ENCODE assay signal across 16 cellular contexts in the genomic region with DNA sequence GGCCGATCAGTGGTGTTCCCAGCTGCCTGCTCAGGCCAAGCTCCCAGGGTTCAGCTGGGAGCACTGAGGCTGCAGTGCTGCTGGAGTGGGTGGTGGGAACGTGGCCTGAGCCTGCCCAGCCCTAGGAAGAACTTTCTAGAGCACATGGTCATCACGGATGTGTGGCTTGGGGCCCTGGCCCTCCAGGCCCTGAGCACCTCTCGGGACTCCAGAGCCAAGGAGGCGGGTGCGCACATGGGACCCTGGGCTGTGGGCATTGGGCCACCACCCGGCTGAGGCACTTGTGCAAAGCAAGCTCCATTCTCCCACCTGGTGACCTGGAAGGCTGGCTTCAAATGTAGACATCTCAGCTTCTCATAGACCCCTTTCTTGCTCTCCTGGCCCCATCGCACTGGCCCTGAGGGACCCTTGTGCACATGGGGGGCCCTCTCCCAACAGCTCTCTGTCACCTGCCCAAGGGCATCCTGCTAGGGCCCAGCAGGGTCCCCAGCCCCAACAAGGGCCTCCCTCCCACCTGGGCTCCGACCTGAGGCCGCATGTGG. TPM values are rescaled to one million over a fixed set of nuclear protein-coding genes. Genes with fewer than 3 reads are reported as not detected.
A peak's percentile ranks its signal among the peaks of the same experiment; 100 is the strongest.
DNase-seq lines count a peak whose midpoint lies in the region; ATAC-seq and TF ChIP-seq lines count a peak whose summit lies in the region.
"Had no signal": no experiment of that assay in that cellular context is flagged by ENCODE, and none has a peak within 500 bp of the region (broad histone marks: within the 10 kb centered on the region; RNA-seq: fewer than 3 reads in every experiment).

No MANE protein-coding gene starts in this region.

- no peaks in the 10 kb centered on the region for H3K9me2 ChIP-seq in GM23248 (ENCODE audit: insufficient read depth)

- H3K9me3 ChIP-seq in BE2C = no peaks in the 10 kb centered on the region
- no peaks in the 10 kb centered on the region for H3K9me3 ChIP-seq in WERI-Rb-1 (ENCODE audit: severe bottlenecking)
- H3K9me3 ChIP-seq in lower lobe of right lung = no peaks in the 10 kb centered on the region
- no peaks in the 10 kb centered on the region for H3K9me3 ChIP-seq in GM23248 (ENCODE audit: low read depth)
- H3K9me3 ChIP-seq: pancreas had no signal

- H4K20me1 ChIP-seq in GM23248 (ENCODE audit: insufficient read depth) = no peaks in the 10 kb centered on the region

- H3K27ac ChIP-seq in WERI-Rb-1 (peak overlapping the region; percentile 39; the same call in 1 of the 2 replicates), lower lobe of right lung (no peak overlapping the region), GM23248 (no peak overlapping the region)
- H3K27ac ChIP-seq: pancreas had no signal

- DNase-seq in BE2C = peak; percentile 11
- peak; percentile 9 for DNase-seq in GM06990 (ENCODE audit: extremely low read depth, insufficient read length)
- DNase-seq in WERI-Rb-1 = no peak
- no peak for DNase-seq in lower lobe of right lung
- no peak for DNase-seq in GM23248
- no peak for DNase-seq in middle frontal gyrus (ENCODE audit: extremely low spot score, low spot score)
- no peak for DNase-seq in C1 segment of cervical spinal cord (lab: John Stamatoyannopoulos, UW)
- DNase-seq in UCSD-AML1 (lab: John Stamatoyannopoulos, UW; ENCODE audit: unreplicated experiment) = no peak
- DNase-seq: activated CD4-positive, alpha-beta memory T cell treated with anti-CD3 and anti-CD28 coated beads for 36 hours; naive B cell; NCI-H1694 treated with DMSO at 0.1 percent for 48 hours; NCI-H226; stimulated activated CD4-positive, alpha-beta T cell treated with anti-CD3 and anti-CD28 coated beads, Interleukin-4, amount 100 ng/mL, for 1 hour had no signal

- H3K27me3 ChIP-seq in BE2C (no peaks in the 10 kb centered on the region), GM06990 (replicated peaks; ENCODE audit: control insufficient read depth, insufficient read depth, low read length) (no peaks in the 10 kb centered on the region), WERI-Rb-1 (ENCODE audit: insufficient read depth, low read depth, severe bottlenecking) (no peaks in the 10 kb centered on the region), lower lobe of right lung (ENCODE audit: low read depth) (peaks cover 23% of the 10 kb centered on the region), GM23248 (replicated peaks; ENCODE audit: insufficient read depth) (no peaks in the 10 kb centered on the region)
- H3K27me3 ChIP-seq: pancreas had no signal

- H3K4me2 ChIP-seq in GM23248 (ENCODE audit: unreplicated experiment) = no peak overlapping the region

- TF ChIP-seq CTCF in BE2C (IDR thresholded peaks at IDR 0.05; ENCODE audit: low read depth, low read length) = no peak
- no peak for TF ChIP-seq CTCF in GM06990 (IDR thresholded peaks at IDR 0.05; ENCODE audit: insufficient read depth, low read length, poor library complexity, severe bottlenecking)
- TF ChIP-seq CTCF in WERI-Rb-1 (IDR thresholded peaks at IDR 0.05; ENCODE audit: low read depth, low read length) = no peak
- TF ChIP-seq CTCF in lower lobe of right lung (IDR thresholded peaks at IDR 0.05) = peak; percentile 2

- H2AFZ ChIP-seq in GM23248 = no peak overlapping the region

- ATAC-seq in lower lobe of right lung = no peak
- ATAC-seq: GM12878 had no signal

- no peak overlapping the region for H3K9ac ChIP-seq in GM23248

- 80 to 82% methylated on average over 10 of the region's 10 CpGs for WGBS in GM23248 (ENCODE audit: low coverage in 1 of 2, low lambda C conversion rate in 2 of 2, missing lambda C conversion rate in 2 of 2), 2 experiments

- H3K4me3 ChIP-seq in BE2C (ENCODE audit: low read depth, low read length) = no peak overlapping the region
- H3K4me3 ChIP-seq in GM06990 (replicated peaks; ENCODE audit: low read depth, low read length) = no peak overlapping the region
- no peak overlapping the region for H3K4me3 ChIP-seq in WERI-Rb-1 (ENCODE audit: low read depth, low read length)
- no peak overlapping the region for H3K4me3 ChIP-seq in lower lobe of right lung
- no peak overlapping the region for H3K4me3 ChIP-seq in GM23248
- H3K4me3 ChIP-seq: GM12878, pancreas, skin epidermis had no signal

- H3K4me1 ChIP-seq in BE2C = peaks cover 3% of the 10 kb centered on the region; the same call in 1 of the 2 replicates
- peaks cover 44% of the 10 kb centered on the region for H3K4me1 ChIP-seq in lower lobe of right lung
- no peaks in the 10 kb centered on the region for H3K4me1 ChIP-seq in GM23248 (ENCODE audit: insufficient read depth)

- intact Hi-C loops in lower lobe of right lung (cut with DNase I) = no loop called here

- no peaks in the 10 kb centered on the region for H3K36me3 ChIP-seq in BE2C
- H3K36me3 ChIP-seq in GM06990 (ENCODE audit: control insufficient read depth, insufficient read depth, low read length) = no peaks in the 10 kb centered on the region
- no peaks in the 10 kb centered on the region for H3K36me3 ChIP-seq in WERI-Rb-1
- no peaks in the 10 kb centered on the region for H3K36me3 ChIP-seq in lower lobe of right lung
- H3K36me3 ChIP-seq in GM23248 (ENCODE audit: low read depth) = no peaks in the 10 kb centered on the region
- H3K36me3 ChIP-seq: pancreas had no signal

- no peaks in the 10 kb centered on the region for H3K79me2 ChIP-seq in GM23248 (ENCODE audit: insufficient read depth)

- H3F3A ChIP-seq in GM23248 (ENCODE audit: insufficient read depth) = no peaks in the 10 kb centered on the region

- in situ Hi-C loops in GM23248 (cut with MboI) = no loop called here

RNA-seq across cellular contexts. Expression of a gene that starts 17.4 kb away (rescaled TPM):
- polyA plus RNA-seq in BE2C (2012; ENCODE audit: insufficient read depth, insufficient read length, low read depth) = 5.3 TPM
- total RNA-seq in lower lobe of right lung = 6.5 TPM
- total RNA-seq in GM23248 (2014; rRNA removed; shearing (Covaris generic)) = 0.32 TPM in 1 of 2 replicates, not detected in the other
- not detected in 2 replicates for polyA plus RNA-seq in GM23248 (2016; fragmentation: Nextera tagmentation; extraction: Ambion mirVana)

RNA-seq across cellular contexts. Expression of a gene that starts 42.0 kb away (rescaled TPM):
- polyA plus RNA-seq in BE2C (2012; ENCODE audit: insufficient read depth, insufficient read length, low read depth) = 9.9 TPM
- total RNA-seq in lower lobe of right lung = 27.2 TPM
- total RNA-seq in GM23248 (2014; rRNA removed; shearing (Covaris generic)) = 25.8 and 29.6 TPM in 2 replicates
- 4.1 and 5.0 TPM in 2 replicates for polyA plus RNA-seq in GM23248 (2016; fragmentation: Nextera tagmentation; extraction: Ambion mirVana)

Comparison
In these comparisons a context has a peak if more than half of its experiments do, and no peak if none do; other contexts are left out.
1. DNase-seq: peak in BE2C (single experiment) and GM06990 (single experiment); none in WERI-Rb-1 (single experiment), lower lobe of right lung (single experiment), GM23248 (single experiment), middle frontal gyrus (single experiment), C1 segment of cervical spinal cord (0 of 14) and UCSD-AML1 (single experiment).